15 cellular contexts compared by ENCODE assay signal in genomic region chr11:12077535-12078280, GRCh38. TPM values are rescaled to one million over a fixed set of nuclear protein-coding genes. Genes with fewer than 3 reads are reported as not detected.
DNase-seq lines count a peak whose midpoint lies in the region; ATAC-seq and TF ChIP-seq lines count a peak whose summit lies in the region.
"Had no signal": no experiment of that assay in that cellular context is flagged by ENCODE, and none has a peak within 500 bp of the region (broad histone marks: within the 10 kb centered on the region; RNA-seq: fewer than 3 reads in every experiment).

No MANE protein-coding gene starts in this region.

- CTCF ChIA-PET in RWPE1 (lab: Yijun Ruan, JAX) = interaction anchor here (0.6 to 0.8 kb wide), 2 partner anchors 31 to 147 kb away, joined by 3 read pairs; no protein-coding TSS in a partner anchor

- DNase-seq in Daoy (ENCODE audit: low read depth) = peak; percentile 70
- DNase-seq in RWPE1 (ENCODE audit: low spot score) = no peak
- peak; percentile 48 for DNase-seq in fibroblast of peridontal ligament (ENCODE audit: extremely low read depth)
- peak; percentile 40 for DNase-seq in renal cortical epithelial cell (ENCODE audit: low read depth)
- DNase-seq: activated naive CD8-positive, alpha-beta T cell treated with anti-CD3 and anti-CD28 coated beads, Interleukin-2, amount 10 ng/mL, durations not matched to agents 7 days and 5 days; DMS79; NCI-H187; NCI-H526 treated with DMSO at 0.1 percent for 48 hours had no signal

- POLR2A ChIA-PET in RWPE1 (lab: Yijun Ruan, JAX; ENCODE audit: low non-redundant PET) = no interaction called here

- no peak for TF ChIP-seq CTCF in RWPE1 (conservative IDR thresholded peaks at IDR 0.05; ENCODE audit: low read depth)

- H3K27ac ChIP-seq in RWPE1 = peak overlapping the region; percentile 27; the same call in 1 of the 2 replicates
- H3K27ac ChIP-seq: KMS-11, neutrophil had no signal

- ATAC-seq in GM19395 (IDR thresholded peaks at IDR 0.05; ENCODE audit: unreplicated experiment) (no peak), GM18505 (IDR thresholded peaks at IDR 0.05; ENCODE audit: unreplicated experiment) (no peak), HG03139 (IDR thresholded peaks at IDR 0.05; ENCODE audit: unreplicated experiment) (no peak), HG02610 (IDR thresholded peaks at IDR 0.05; ENCODE audit: unreplicated experiment) (no peak)
- ATAC-seq: Right ventricle myocardium inferior had no signal

- no peak for TF ChIP-seq POLR2A in GM18505 (IDR thresholded peaks at IDR 0.05; ENCODE audit: borderline replicate concordance, extremely low read depth, insufficient read depth, insufficient read length)

RNA-seq across cellular contexts. Expression of gene MICAL2, which starts 32.7 kb away (rescaled TPM):
- 135 and 178 TPM in 2 replicates for total RNA-seq in Daoy (2014; rRNA removed; shearing (Covaris generic))
- 266 and 361 TPM in 2 replicates for total RNA-seq in renal cortical epithelial cell
